Comparison of ENCODE assay signal across 30 cellular contexts in the genomic region with DNA sequence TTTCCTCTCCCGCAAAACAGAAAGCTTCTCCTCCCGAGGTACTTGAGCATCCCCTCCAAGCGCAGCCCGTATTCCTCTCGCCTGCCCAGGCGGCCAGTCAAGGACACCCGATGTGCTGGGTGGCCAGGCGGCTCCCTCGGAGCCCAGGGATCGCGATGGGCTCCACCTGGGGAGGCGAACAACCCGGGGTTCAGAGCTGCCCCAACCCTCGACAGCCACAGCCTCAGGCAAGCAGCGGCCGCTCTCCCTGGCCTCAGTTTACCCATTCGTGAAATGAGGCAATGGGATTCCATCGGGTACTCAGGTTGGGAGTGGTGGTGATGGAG.
"Had no signal": no experiment of that assay in that cellular context is flagged by ENCODE, and none has a peak within 500 bp of the region (broad histone marks: within the 10 kb centered on the region; RNA-seq: fewer than 3 reads in every experiment).

No MANE protein-coding gene starts in this region.

- DNase-seq: naive thymus-derived CD8-positive, alpha-beta T cell; nephron progenitor cell; occipital lobe; ovary; posterior cingulate gyrus; psoas muscle; right cardiac atrium; spleen; stimulated activated CD4-positive, alpha-beta T cell treated with anti-CD3 and anti-CD28 coated beads, Interleukin-12 subunit alpha, Interleukin-12 subunit beta, amount 100 ng/mL, for 4 hours; stimulated activated CD4-positive, alpha-beta T cell treated with anti-CD3 and anti-CD28 coated beads, Interleukin-2, amount 100 ng/mL, for 24 hours; stimulated activated CD4-positive, alpha-beta T cell treated with anti-CD3 and anti-CD28 coated beads, Interleukin-2, amount 100 ng/mL, for 48 hours; stimulated activated CD4-positive, alpha-beta T cell treated with anti-CD3 and anti-CD28 coated beads, Interleukin-4, amount 100 ng/mL, for 24 hours; stimulated activated naive B cell treated with anti-CD40 and anti-IgM and Interleukin-4, amounts not matched to agents 10 μg/mL and 1 μg/mL and 100 μg/mL, for 72 hours; stimulated activated naive CD4-positive, alpha-beta T cell treated with Interleukin-2 at 50 U/mL for 16 hours; stomach; thyroid gland had no signal

- ATAC-seq: naive thymus-derived CD8-positive, alpha-beta T cell; natural killer cell treated with Interleukin-12 subunit alpha and Interleukin-12 subunit beta and Interleukin-15 and Interleukin-18, amount 100 ng/mL, for 72 hours; psoas muscle; sciatic nerve; stimulated activated effector memory CD8-positive, alpha-beta T cell treated with anti-CD3 and anti-CD28 coated beads, Interleukin-12 subunit alpha, Interleukin-12 subunit beta, amount 100 ng/mL, for 72 hours; stimulated activated naive B cell treated with anti-CD40 and anti-IgM and Interleukin-4, amounts not matched to agents 10 μg/mL and 1 μg/mL and 100 μg/mL, for 72 hours had no signal

- H3K27me3 ChIP-seq: ovary, thyroid gland, tibial nerve, upper lobe of left lung, vagina had no signal

- H3K79me2 ChIP-seq: parathyroid adenoma had no signal

- H3K9me3 Mint-ChIP-seq: natural killer cell treated with Interleukin-12 subunit alpha and Interleukin-12 subunit beta and Interleukin-15 and Interleukin-18, amount 100 ng/mL, for 72 hours; stimulated activated effector memory CD8-positive, alpha-beta T cell treated with anti-CD3 and anti-CD28 coated beads, Interleukin-12 subunit alpha, Interleukin-12 subunit beta, amount 100 ng/mL, for 72 hours; stimulated activated naive B cell treated with anti-CD40 and anti-IgM and Interleukin-4, amounts not matched to agents 10 μg/mL and 1 μg/mL and 100 μg/mL, for 72 hours; stimulated activated naive CD8-positive, alpha-beta T cell treated with anti-CD3 and anti-CD28 coated beads, Interleukin-15, Interleukin-2, amounts not matched to agents 100 ng/mL and 50 ng/mL, for 24 hours had no signal

- FAIRE-seq: urothelium cell line had no signal

- H3K27ac ChIP-seq: ovary, parathyroid adenoma, psoas muscle, skin epidermis, stomach, thoracic aorta, thyroid gland, tibial nerve, upper lobe of left lung, vagina had no signal

- H3K4me2 ChIP-seq: smooth muscle cell had no signal

- H3K27ac Mint-ChIP-seq: naive thymus-derived CD8-positive, alpha-beta T cell; natural killer cell treated with Interleukin-12 subunit alpha and Interleukin-12 subunit beta and Interleukin-15 and Interleukin-18, amount 100 ng/mL, for 72 hours; nephron progenitor cell; progenitor cell of endocrine pancreas; stimulated activated effector memory CD8-positive, alpha-beta T cell treated with anti-CD3 and anti-CD28 coated beads, Interleukin-12 subunit alpha, Interleukin-12 subunit beta, amount 100 ng/mL, for 72 hours; stimulated activated naive B cell treated with anti-CD40 and anti-IgM and Interleukin-4, amounts not matched to agents 10 μg/mL and 1 μg/mL and 100 μg/mL, for 72 hours; stimulated activated naive CD8-positive, alpha-beta T cell treated with anti-CD3 and anti-CD28 coated beads, Interleukin-15, Interleukin-2, amounts not matched to agents 100 ng/mL and 50 ng/mL, for 24 hours had no signal

- H3K27me3 Mint-ChIP-seq: progenitor cell of endocrine pancreas; stimulated activated naive CD8-positive, alpha-beta T cell treated with anti-CD3 and anti-CD28 coated beads, Interleukin-15, Interleukin-2, amounts not matched to agents 100 ng/mL and 50 ng/mL, for 24 hours had no signal

- H3K9me3 ChIP-seq: ovary, spleen, stomach, thoracic aorta, thyroid gland, tibial nerve, upper lobe of left lung, vagina had no signal

- H3K4me3 Mint-ChIP-seq: naive thymus-derived CD8-positive, alpha-beta T cell; natural killer cell treated with Interleukin-12 subunit alpha and Interleukin-12 subunit beta and Interleukin-15 and Interleukin-18, amount 100 ng/mL, for 72 hours; nephron progenitor cell; neural crest cell; stimulated activated effector memory CD8-positive, alpha-beta T cell treated with anti-CD3 and anti-CD28 coated beads, Interleukin-12 subunit alpha, Interleukin-12 subunit beta, amount 100 ng/mL, for 72 hours; stimulated activated naive B cell treated with anti-CD40 and anti-IgM and Interleukin-4, amounts not matched to agents 10 μg/mL and 1 μg/mL and 100 μg/mL, for 72 hours; stimulated activated naive CD8-positive, alpha-beta T cell treated with anti-CD3 and anti-CD28 coated beads, Interleukin-15, Interleukin-2, amounts not matched to agents 100 ng/mL and 50 ng/mL, for 24 hours had no signal

- H2AFZ ChIP-seq: parathyroid adenoma had no signal

- H3K4me1 Mint-ChIP-seq: naive thymus-derived CD8-positive, alpha-beta T cell; neural crest cell; stimulated activated effector memory CD8-positive, alpha-beta T cell treated with anti-CD3 and anti-CD28 coated beads, Interleukin-12 subunit alpha, Interleukin-12 subunit beta, amount 100 ng/mL, for 72 hours; stimulated activated naive B cell treated with anti-CD40 and anti-IgM and Interleukin-4, amounts not matched to agents 10 μg/mL and 1 μg/mL and 100 μg/mL, for 72 hours had no signal

- H3K4me1 ChIP-seq: parathyroid adenoma, psoas muscle, stomach, thyroid gland, tibial nerve, upper lobe of left lung, vagina had no signal

- H3K9ac ChIP-seq: parathyroid adenoma had no signal

- H3K4me3 ChIP-seq: ovary, psoas muscle, skin epidermis, smooth muscle cell, spleen, stomach, thoracic aorta, thyroid gland, tibial nerve, upper lobe of left lung, vagina had no signal

- H3K36me3 ChIP-seq: ovary, spleen, stomach, thoracic aorta, thyroid gland, tibial nerve, upper lobe of left lung, vagina had no signal

- H3K36me3 Mint-ChIP-seq: naive thymus-derived CD8-positive, alpha-beta T cell; natural killer cell treated with Interleukin-12 subunit alpha and Interleukin-12 subunit beta and Interleukin-15 and Interleukin-18, amount 100 ng/mL, for 72 hours; stimulated activated effector memory CD8-positive, alpha-beta T cell treated with anti-CD3 and anti-CD28 coated beads, Interleukin-12 subunit alpha, Interleukin-12 subunit beta, amount 100 ng/mL, for 72 hours; stimulated activated naive B cell treated with anti-CD40 and anti-IgM and Interleukin-4, amounts not matched to agents 10 μg/mL and 1 μg/mL and 100 μg/mL, for 72 hours had no signal
